ENCODE assay signal across 21 cellular contexts in genomic region chr2:240627736-240628506, GRCh38. TPM values are rescaled to one million over a fixed set of nuclear protein-coding genes. Genes with fewer than 3 reads are reported as not detected.
DNase-seq lines count a peak whose midpoint lies in the region; ATAC-seq and TF ChIP-seq lines count a peak whose summit lies in the region.
"Had no signal": no experiment of that assay in that cellular context is flagged by ENCODE, and none has a peak within 500 bp of the region (broad histone marks: within the 10 kb centered on the region; RNA-seq: fewer than 3 reads in every experiment).

No MANE protein-coding gene starts in this region.

- no peak overlapping the region for H3K4me3 Mint-ChIP-seq in activated CD8-positive, alpha-beta memory T cell treated with anti-CD3 and anti-CD28 coated beads, Interleukin-2, amount 10 ng/mL, durations not matched to agents 7 days and 5 days
- no peak overlapping the region for H3K4me3 Mint-ChIP-seq in CD4-positive, alpha-beta memory T cell
- H3K4me3 Mint-ChIP-seq in endodermal cell, result no peak overlapping the region
- H3K4me3 Mint-ChIP-seq: activated CD4-positive, alpha-beta memory T cell treated with anti-CD3 and anti-CD28 coated beads, Interleukin-2, amount 10 ng/mL, durations not matched to agents 7 days and 5 days had no signal

- peaks cover 3% of the 10 kb centered on the region for H3K9me3 Mint-ChIP-seq in activated CD8-positive, alpha-beta memory T cell treated with anti-CD3 and anti-CD28 coated beads, Interleukin-2, amount 10 ng/mL, durations not matched to agents 7 days and 5 days (ENCODE audit: low read depth)
- H3K9me3 Mint-ChIP-seq in CD4-positive, alpha-beta memory T cell, result peaks cover 0 to 3% (median under 1%) of the 10 kb centered on the region in 8 donors
- peaks cover 9% of the 10 kb centered on the region for H3K9me3 Mint-ChIP-seq in endodermal cell

- intact Hi-C loops in CD4-positive, alpha-beta memory T cell (cut with micrococcal nuclease), result no loop called here
- intact Hi-C loops in sciatic nerve (cut with DNase I), result no loop called here

- no peak for TF ChIP-seq CTCF in endodermal cell (conservative IDR thresholded peaks at IDR 0.05)

- H3K4me1 ChIP-seq in CD4-positive, alpha-beta memory T cell (ENCODE audit: insufficient read depth, low read length), result peaks cover 60% of the 10 kb centered on the region
- no peaks in the 10 kb centered on the region for H3K4me1 ChIP-seq in endodermal cell (ENCODE audit: control insufficient read depth, insufficient read depth, low read length)

- H3K27ac ChIP-seq in CD4-positive, alpha-beta memory T cell (ENCODE audit: low read depth, low read length), result peak overlapping the region; percentile 28
- no peak overlapping the region for H3K27ac ChIP-seq in endodermal cell (ENCODE audit: low read depth, low read length)

- ATAC-seq in activated CD8-positive, alpha-beta memory T cell treated with anti-CD3 and anti-CD28 coated beads, Interleukin-2, amount 10 ng/mL, durations not matched to agents 7 days and 5 days, result no peak
- ATAC-seq in sciatic nerve, result no peak
- ATAC-seq: lower lobe of right lung had no signal

- DNase-seq in activated CD8-positive, alpha-beta memory T cell treated with anti-CD3 and anti-CD28 coated beads, Interleukin-2, amount 10 ng/mL, durations not matched to agents 7 days and 5 days, result no peak
- DNase-seq in activated CD8-positive, alpha-beta memory T cell treated with anti-CD3 and anti-CD28 coated beads for 24 hours, result no peak
- no peak for DNase-seq in CD4-positive, alpha-beta memory T cell
- peak; percentile 36 for DNase-seq in endodermal cell
- DNase-seq in sciatic nerve (ENCODE audit: low spot score), result peak; percentile 36
- DNase-seq in NCI-H82 (lab: John Stamatoyannopoulos, UW), result no peak
- no peak for DNase-seq in NCI-H2081 treated with DMSO at 0.1 percent for 48 hours (lab: John Stamatoyannopoulos, UW)
- DNase-seq in NCI-H69 (lab: John Stamatoyannopoulos, UW), result no peak
- DNase-seq: activated CD4-positive, alpha-beta memory T cell treated with anti-CD3 and anti-CD28 coated beads, Interleukin-2, amount 10 ng/mL, durations not matched to agents 7 days and 5 days; activated gamma-delta T cell treated with Interleukin-2 at 50 U/mL for 16 hours; foreskin melanocyte; NCI-H1417 treated with DMSO at 0.1 percent for 48 hours; NCI-H2171 treated with DMSO at 0.1 percent for 48 hours; NCI-H774; small intestine; upper lobe of left lung had no signal

- no peaks in the 10 kb centered on the region for H3K27me3 Mint-ChIP-seq in activated CD8-positive, alpha-beta memory T cell treated with anti-CD3 and anti-CD28 coated beads, Interleukin-2, amount 10 ng/mL, durations not matched to agents 7 days and 5 days
- H3K27me3 Mint-ChIP-seq in CD4-positive, alpha-beta memory T cell, result no peaks in the 10 kb centered on the region
- H3K27me3 Mint-ChIP-seq in endodermal cell (ENCODE audit: insufficient read depth), result no peaks in the 10 kb centered on the region
- H3K27me3 Mint-ChIP-seq: activated CD4-positive, alpha-beta memory T cell treated with anti-CD3 and anti-CD28 coated beads, Interleukin-2, amount 10 ng/mL, durations not matched to agents 7 days and 5 days had no signal

- H3K4me3 ChIP-seq in CD4-positive, alpha-beta memory T cell (ENCODE audit: low read length in 2 of 2), result no peak overlapping the region
- H3K4me3 ChIP-seq in endodermal cell (ENCODE audit: low read length), result no peak overlapping the region
- H3K4me3 ChIP-seq: lower lobe of right lung, upper lobe of left lung had no signal

- CTCF ChIA-PET in activated CD8-positive, alpha-beta memory T cell treated with anti-CD3 and anti-CD28 coated beads, Interleukin-2, amount 10 ng/mL, durations not matched to agents 7 days and 5 days (lab: Charles Lee), result interaction anchor here (1.3 to 3.7 kb wide), 4 partner anchors 11 to 114 kb away, joined by 3 to 25 read pairs (median 5); partner anchors contain the start of gene CAPN10
- CTCF ChIA-PET in CD4-positive, alpha-beta memory T cell (lab: Charles Lee; ENCODE audit: partially characterized antibody), result interaction anchor here (1.1 to 1.3 kb wide), 2 partner anchors 48 to 114 kb away, joined by 3 to 5 read pairs; no protein-coding TSS in a partner anchor

- no peak overlapping the region for H3K9ac ChIP-seq in endodermal cell (ENCODE audit: extremely low read depth, low read length, poor library complexity, severe bottlenecking)

- H3K27ac Mint-ChIP-seq in activated CD8-positive, alpha-beta memory T cell treated with anti-CD3 and anti-CD28 coated beads, Interleukin-2, amount 10 ng/mL, durations not matched to agents 7 days and 5 days, result peak overlapping the region; percentile 32
- peak overlapping the region in 5 of 7 donors; percentile 31 to 90 (median 53) for H3K27ac Mint-ChIP-seq in CD4-positive, alpha-beta memory T cell
- H3K27ac Mint-ChIP-seq in endodermal cell, result no peak overlapping the region
- H3K27ac Mint-ChIP-seq: activated CD4-positive, alpha-beta memory T cell treated with anti-CD3 and anti-CD28 coated beads, Interleukin-2, amount 10 ng/mL, durations not matched to agents 7 days and 5 days had no signal

- peaks cover 39% of the 10 kb centered on the region for H3K4me1 Mint-ChIP-seq in activated CD8-positive, alpha-beta memory T cell treated with anti-CD3 and anti-CD28 coated beads, Interleukin-2, amount 10 ng/mL, durations not matched to agents 7 days and 5 days
- peaks cover 21 to 48% (median 27%) of the 10 kb centered on the region in 4 donors for H3K4me1 Mint-ChIP-seq in CD4-positive, alpha-beta memory T cell
- H3K4me1 Mint-ChIP-seq in endodermal cell, result peaks cover 3% of the 10 kb centered on the region

- 89 to 93% methylated on average over 12 to 17 of the region's 17 CpGs for WGBS in endodermal cell (ENCODE audit: insufficient coverage in 1 of 2, insufficient read length in 1 of 2), 2 experiments

- H3K27me3 ChIP-seq in CD4-positive, alpha-beta memory T cell (ENCODE audit: insufficient read depth, low read length), result no peaks in the 10 kb centered on the region
- no peaks in the 10 kb centered on the region for H3K27me3 ChIP-seq in endodermal cell (ENCODE audit: control insufficient read depth, insufficient read depth, low read length, poor library complexity, severe bottlenecking)
- H3K27me3 ChIP-seq: upper lobe of left lung had no signal

- H3K9me3 ChIP-seq in CD4-positive, alpha-beta memory T cell (ENCODE audit: control insufficient read depth in 1 of 2, low read length in 2 of 2), result no peaks in the 10 kb centered on the region
- peaks cover 6% of the 10 kb centered on the region for H3K9me3 ChIP-seq in endodermal cell (ENCODE audit: control insufficient read depth, low read length)
- H3K9me3 ChIP-seq: lower lobe of right lung, upper lobe of left lung had no signal

- H3K36me3 ChIP-seq in CD4-positive, alpha-beta memory T cell (ENCODE audit: insufficient read depth, low read length), result no peaks in the 10 kb centered on the region
- H3K36me3 ChIP-seq in endodermal cell (ENCODE audit: control insufficient read depth, insufficient read depth, low read length), result no peaks in the 10 kb centered on the region
- H3K36me3 ChIP-seq: lower lobe of right lung, upper lobe of left lung had no signal

- POLR2A ChIA-PET in CD4-positive, alpha-beta memory T cell (lab: Charles Lee; ENCODE audit: partially characterized antibody), result interaction anchor here (1.1 to 1.6 kb wide), 3 partner anchors 48 to 67 kb away, joined by 4 to 7 read pairs (median 5); no protein-coding TSS in a partner anchor

- peaks cover 37% of the 10 kb centered on the region for H3K36me3 Mint-ChIP-seq in activated CD8-positive, alpha-beta memory T cell treated with anti-CD3 and anti-CD28 coated beads, Interleukin-2, amount 10 ng/mL, durations not matched to agents 7 days and 5 days
- peaks cover 0 to 2% of the 10 kb centered on the region in 2 donors for H3K36me3 Mint-ChIP-seq in CD4-positive, alpha-beta memory T cell
- no peaks in the 10 kb centered on the region for H3K36me3 Mint-ChIP-seq in endodermal cell (ENCODE audit: low read depth)

RNA-seq across cellular contexts. Expression of gene GPR35, which starts 2.6 kb away (rescaled TPM):
- total RNA-seq in activated CD8-positive, alpha-beta memory T cell treated with anti-CD3 and anti-CD28 coated beads, Interleukin-2, amount 10 ng/mL, durations not matched to agents 7 days and 5 days, result 10 to 100 TPM; 14.4 to 35.4 TPM
- total RNA-seq in CD4-positive, alpha-beta memory T cell, result 1 to 10 TPM; 6.3 to 6.8 TPM
- 1 to 10 TPM in 1 of 2 donors, under 1 TPM in 1; 0.71 to 1.3 TPM for polyA plus RNA-seq in CD4-positive, alpha-beta memory T cell
- total RNA-seq in endodermal cell, result under 1 TPM; 0.55 to 0.71 TPM
- polyA plus RNA-seq in endodermal cell (2013, experiment 1 of 2), result 0.82 TPM
- polyA plus RNA-seq in endodermal cell (2013, experiment 2 of 2), result 0.75 TPM
- total RNA-seq in sciatic nerve, result 3.2 TPM

RNA-seq across cellular contexts. Expression of gene CAPN10, which starts 41.4 kb away (rescaled TPM):
- 10 to 100 TPM; 54.0 to 75.8 TPM for total RNA-seq in activated CD8-positive, alpha-beta memory T cell treated with anti-CD3 and anti-CD28 coated beads, Interleukin-2, amount 10 ng/mL, durations not matched to agents 7 days and 5 days
- total RNA-seq in CD4-positive, alpha-beta memory T cell, result 10 to 100 TPM; 80.6 to 83.0 TPM
- 10 to 100 TPM in 1 of 2 donors, 1 to 10 TPM in 1; 9.9 to 18.7 TPM for polyA plus RNA-seq in CD4-positive, alpha-beta memory T cell
- total RNA-seq in endodermal cell, result 10 to 100 TPM; 58.9 to 61.9 TPM
- 43.3 TPM for polyA plus RNA-seq in endodermal cell (2013, experiment 1 of 2)
- 41.5 TPM for polyA plus RNA-seq in endodermal cell (2013, experiment 2 of 2)
- total RNA-seq in sciatic nerve, result 37.2 TPM

RNA-seq across cellular contexts. Expression of gene AQP12B, which starts 54.8 kb away (rescaled TPM):
- total RNA-seq in activated CD8-positive, alpha-beta memory T cell treated with anti-CD3 and anti-CD28 coated beads, Interleukin-2, amount 10 ng/mL, durations not matched to agents 7 days and 5 days, result not detected
- total RNA-seq in CD4-positive, alpha-beta memory T cell, result not detected
- not detected for polyA plus RNA-seq in CD4-positive, alpha-beta memory T cell
- total RNA-seq in endodermal cell (not detected), sciatic nerve (not detected)
- polyA plus RNA-seq in endodermal cell (2013, experiment 1 of 2), result not detected
- polyA plus RNA-seq in endodermal cell (2013, experiment 2 of 2), result not detected
- total RNA-seq: activated CD4-positive, alpha-beta memory T cell treated with anti-CD3 and anti-CD28 coated beads, Interleukin-2, amount 10 ng/mL, durations not matched to agents 7 days and 5 days; astrocyte; Daoy; HT1080; LHCN-M2; lower lobe of right lung; upper lobe of left lung had no signal

RNA-seq across cellular contexts. Expression of gene RNPEPL1, which starts 59.6 kb away (rescaled TPM):
- total RNA-seq in activated CD8-positive, alpha-beta memory T cell treated with anti-CD3 and anti-CD28 coated beads, Interleukin-2, amount 10 ng/mL, durations not matched to agents 7 days and 5 days, result 100 to 1,000 TPM; 101 to 152 TPM
- 100 to 1,000 TPM; 140 to 145 TPM for total RNA-seq in CD4-positive, alpha-beta memory T cell
- polyA plus RNA-seq in CD4-positive, alpha-beta memory T cell, result 100 to 1,000 TPM in 1 of 2 donors, 10 to 100 TPM in 1; 13.6 to 100 TPM
- total RNA-seq in endodermal cell (10 to 100 TPM; 38.4 to 52.4 TPM), sciatic nerve (38.8 TPM)
- 18.2 TPM for polyA plus RNA-seq in endodermal cell (2013, experiment 1 of 2)
- polyA plus RNA-seq in endodermal cell (2013, experiment 2 of 2), result 18.1 TPM

Comparison
In these comparisons a context has a peak if more than half of its experiments do, and no peak if none do; other contexts are left out.
1. DNase-seq: peak in endodermal cell (single experiment) and sciatic nerve (single experiment); none in activated CD8-positive, alpha-beta memory T cell treated with anti-CD3 and anti-CD28 coated beads, Interleukin-2, amount 10 ng/mL, durations not matched to agents 7 days and 5 days (single experiment), activated CD8-positive, alpha-beta memory T cell treated with anti-CD3 and anti-CD28 coated beads for 24 hours (single experiment), CD4-positive, alpha-beta memory T cell (0 of 5), NCI-H82 (single experiment), NCI-H2081 treated with DMSO at 0.1 percent for 48 hours (single experiment) and NCI-H69 (single experiment).